ENCODE assay signal across 13 cellular contexts in the genomic region with DNA sequence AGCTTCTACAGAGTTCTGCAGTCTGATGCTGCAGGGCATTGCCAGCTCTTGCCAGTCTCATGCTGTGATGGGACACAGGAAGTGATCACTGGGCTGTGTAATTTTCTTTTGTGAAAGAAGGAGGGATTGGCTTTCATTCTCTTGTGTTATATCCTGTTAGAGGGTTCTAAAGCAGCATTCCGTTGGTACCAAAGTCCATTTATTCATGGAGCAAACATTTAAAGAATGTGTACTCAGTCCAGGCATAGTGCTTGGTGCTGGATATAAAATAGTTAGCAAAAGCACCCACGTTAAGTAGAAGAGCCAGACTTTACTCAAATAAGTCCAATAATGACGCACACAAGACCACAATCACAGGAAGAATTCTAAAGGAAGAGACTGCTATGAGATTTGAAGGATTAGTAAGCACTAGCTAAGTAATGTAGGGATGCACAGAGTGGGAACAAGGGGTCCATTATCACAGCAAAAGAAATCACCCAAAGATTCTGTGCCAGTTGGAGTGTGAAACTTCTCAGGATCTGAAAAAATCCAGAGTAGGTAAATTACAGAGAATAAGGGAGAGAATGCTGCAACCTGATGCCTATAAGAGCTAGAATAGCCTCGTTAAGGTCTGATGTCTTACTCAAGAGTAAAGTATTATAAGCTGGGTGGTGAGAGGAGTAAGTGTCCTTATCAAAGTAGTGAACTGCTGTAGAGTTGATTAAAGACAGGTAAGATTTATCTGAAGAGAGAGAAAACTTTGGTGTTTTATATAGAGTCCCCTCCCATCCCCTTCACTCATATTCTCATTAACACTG.
A peak's percentile ranks its signal among the peaks of the same experiment; 100 is the strongest.
DNase-seq lines count a peak whose midpoint lies in the region; ATAC-seq, FAIRE-seq and TF ChIP-seq lines count a peak whose summit lies in the region.
"Had no signal": no experiment of that assay in that cellular context is flagged by ENCODE, and none has a peak within 500 bp of the region (broad histone marks: within the 10 kb centered on the region; RNA-seq: fewer than 3 reads in every experiment).

No MANE protein-coding gene starts in this region.

- H3K27ac ChIP-seq in mesenchymal stem cell (ENCODE audit: low read length, poor library complexity, severe bottlenecking): peak overlapping the region; percentile 98

- CTCF ChIA-PET in BJ (lab: Yijun Ruan, JAX): interaction anchor here (1.0 kb wide), 1 partner anchor 283 kb away, joined by 3 read pairs; no protein-coding TSS in a partner anchor

- no peak overlapping the region for H3K23ac ChIP-seq in mesenchymal stem cell (ENCODE audit: low read length in 2 of 2)

- H3K18ac ChIP-seq in mesenchymal stem cell (ENCODE audit: low read depth in 1 of 2, low read length in 2 of 2): peak overlapping the region; percentile 48 to 79

- peak; percentile 66 for FAIRE-seq in bronchial epithelial cell (lab: Jason Lieb, UNC)
- FAIRE-seq: endometrium had no signal

- peak overlapping the region; percentile 79 for H2BK120ac ChIP-seq in mesenchymal stem cell (ENCODE audit: low read depth, low read length)

- H4K91ac ChIP-seq in mesenchymal stem cell (ENCODE audit: low read length): no peak overlapping the region

- no peak overlapping the region for H3K14ac ChIP-seq in mesenchymal stem cell (ENCODE audit: low read length in 2 of 2)

- no peak for ATAC-seq in HG03457 (IDR thresholded peaks at IDR 0.05; ENCODE audit: unreplicated experiment)
- ATAC-seq in HG03108 (IDR thresholded peaks at IDR 0.05; ENCODE audit: unreplicated experiment): no peak
- ATAC-seq: naive thymus-derived CD4-positive, alpha-beta T cell had no signal

- POLR2A ChIA-PET in BJ (lab: Charles Lee): interaction anchor here (0.8 to 1.2 kb wide), 3 partner anchors 76 to 283 kb away, joined by 3 to 5 read pairs (median 3); no protein-coding TSS in a partner anchor

- H2BK15ac ChIP-seq in mesenchymal stem cell (ENCODE audit: low read depth, poor library complexity, severe bottlenecking): no peak overlapping the region

- H3K9me3 ChIP-seq in mesenchymal stem cell (ENCODE audit: control insufficient read depth, low read length): no peaks in the 10 kb centered on the region

- 0% methylated on average over 3 of the region's 4 CpGs for WGBS in mesenchymal stem cell

- H2AFZ ChIP-seq in mesenchymal stem cell (ENCODE audit: low read depth, low read length): no peak overlapping the region

- H3K4me3 ChIP-seq in BJ (ENCODE audit: low read depth, low read length) (no peak overlapping the region), bronchial epithelial cell (ENCODE audit: low read depth, low read length) (no peak overlapping the region), mesenchymal stem cell (ENCODE audit: insufficient read depth in 1 of 2, low read depth in 1 of 2, low read length in 2 of 2) (no peak overlapping the region)

- peak overlapping the region; percentile 67 for H2BK5ac ChIP-seq in mesenchymal stem cell (ENCODE audit: low read depth, low read length, poor library complexity, severe bottlenecking)

- no peak overlapping the region for H3K4me2 ChIP-seq in mesenchymal stem cell (ENCODE audit: low read length, poor library complexity, severe bottlenecking)

- peak overlapping the region in 1 of 2 experiments; percentile 82 for H3K4ac ChIP-seq in mesenchymal stem cell (ENCODE audit: low read depth in 1 of 2, low read length in 2 of 2)

- H3K4me1 ChIP-seq in mesenchymal stem cell (ENCODE audit: control insufficient read depth, insufficient read depth, low read depth, low read length): peaks cover 3% of the 10 kb centered on the region

- no peak overlapping the region for H3K9ac ChIP-seq in mesenchymal stem cell (ENCODE audit: low read length)

- H3K27me3 ChIP-seq in BJ (ENCODE audit: control insufficient read depth, insufficient read depth, low read length) (no peaks in the 10 kb centered on the region), bronchial epithelial cell (ENCODE audit: control insufficient read depth, insufficient read depth, low read length) (no peaks in the 10 kb centered on the region), mesenchymal stem cell (ENCODE audit: control insufficient read depth in 1 of 2, insufficient read depth in 1 of 2, low read length in 2 of 2) (no peaks in the 10 kb centered on the region)

- peak overlapping the region; percentile 64 for H4K8ac ChIP-seq in mesenchymal stem cell (ENCODE audit: low read length)

- H3K36me3 ChIP-seq in BJ (ENCODE audit: control insufficient read depth, insufficient read depth, low read length): no peaks in the 10 kb centered on the region
- H3K36me3 ChIP-seq in bronchial epithelial cell (ENCODE audit: control insufficient read depth, insufficient read depth, low read length): no peaks in the 10 kb centered on the region
- H3K36me3 ChIP-seq in mesenchymal stem cell (ENCODE audit: control insufficient read depth in 1 of 2, insufficient read depth in 2 of 2, low read depth in 1 of 2, low read length in 2 of 2): no peaks in the 10 kb centered on the region

- DNase-seq in BJ (ENCODE audit: low read depth) (peak; percentile 97), LHCN-M2 (ENCODE audit: low read depth) (peak; percentile 98), bronchial epithelial cell (ENCODE audit: low read depth) (peak; percentile 97), mesenchymal stem cell (peak; percentile 86), NCI-H510A treated with DMSO at 0.1 percent for 48 hours (lab: John Stamatoyannopoulos, UW) (no peak), NOMO-1 (lab: John Stamatoyannopoulos, UW; ENCODE audit: unreplicated experiment in 2 of 2) (no peak)
- DNase-seq: activated T-cell treated with anti-CD3 and anti-CD28 coated beads, Interleukin-2, amount 50 U/mL, for 48 hours; DMS79 treated with DMSO at 0.1 percent for 48 hours; naive thymus-derived CD4-positive, alpha-beta T cell; NCI-H1092 had no signal

- peak overlapping the region; percentile 54 to 84 for H2BK12ac ChIP-seq in mesenchymal stem cell (ENCODE audit: low read length in 2 of 2)

- no peaks in the 10 kb centered on the region for H3K79me1 ChIP-seq in mesenchymal stem cell (replicated peaks; ENCODE audit: low read length, poor library complexity, severe bottlenecking)

- H2AK5ac ChIP-seq in mesenchymal stem cell (ENCODE audit: low read length, severe bottlenecking): peak overlapping the region; percentile 48

- TF ChIP-seq CTCF in BJ (IDR thresholded peaks at IDR 0.05; ENCODE audit: insufficient read depth, low read depth, low read length) (no peak), bronchial epithelial cell (IDR thresholded peaks at IDR 0.05; ENCODE audit: insufficient read depth, low read length, severe bottlenecking) (no peak)

Comparison
In these comparisons a context has a peak if more than half of its experiments do, and no peak if none do; other contexts are left out.
1. DNase-seq: peak in BJ (single experiment), LHCN-M2 (single experiment), bronchial epithelial cell (single experiment) and mesenchymal stem cell (single experiment); none in NCI-H510A treated with DMSO at 0.1 percent for 48 hours (single experiment) and NOMO-1 (0 of 2).